8 cellular contexts compared by ENCODE assay signal in the genomic region with DNA sequence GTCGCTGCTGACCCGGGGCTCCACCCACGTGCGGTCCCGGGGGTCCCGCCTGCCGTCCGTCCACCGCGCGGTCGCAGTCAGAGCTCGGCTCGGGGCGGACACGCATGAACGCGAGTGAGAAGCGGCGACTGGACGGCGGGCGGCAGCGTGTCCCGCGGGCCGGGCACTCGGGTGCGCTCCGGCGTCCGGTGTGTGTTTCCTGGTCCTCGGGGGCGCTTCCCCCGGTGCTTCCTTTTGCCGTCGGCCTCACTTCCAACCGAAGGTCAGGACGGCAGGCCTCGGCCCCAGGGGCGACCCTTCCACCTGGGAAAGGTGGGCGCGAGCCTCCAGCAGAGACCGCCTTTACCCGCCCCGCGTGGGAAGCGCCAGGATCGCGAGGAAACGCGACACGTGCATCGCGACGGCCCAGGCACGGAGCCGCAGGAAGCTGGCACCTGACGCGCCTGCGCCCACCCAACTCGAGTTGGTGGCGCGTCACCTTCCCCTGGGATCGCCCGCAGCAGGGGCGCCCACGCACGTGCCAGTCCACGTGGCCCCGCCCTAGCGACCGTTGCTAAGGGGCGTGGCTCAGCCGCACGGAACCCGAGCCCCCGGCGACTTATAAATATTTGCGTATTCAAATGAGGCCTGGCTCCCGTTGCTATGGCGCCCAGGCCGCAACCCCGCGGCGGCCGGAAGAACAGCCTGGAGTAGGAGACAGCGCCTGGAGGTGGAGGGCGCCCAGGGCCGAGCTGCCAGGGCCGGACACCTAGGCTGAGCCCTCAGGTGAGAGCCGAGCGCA. TPM values are rescaled to one million over a fixed set of nuclear protein-coding genes. Genes with fewer than 3 reads are reported as not detected.
DNase-seq lines count a peak whose midpoint lies in the region; ATAC-seq and TF ChIP-seq lines count a peak whose summit lies in the region.

A gene with protein sequence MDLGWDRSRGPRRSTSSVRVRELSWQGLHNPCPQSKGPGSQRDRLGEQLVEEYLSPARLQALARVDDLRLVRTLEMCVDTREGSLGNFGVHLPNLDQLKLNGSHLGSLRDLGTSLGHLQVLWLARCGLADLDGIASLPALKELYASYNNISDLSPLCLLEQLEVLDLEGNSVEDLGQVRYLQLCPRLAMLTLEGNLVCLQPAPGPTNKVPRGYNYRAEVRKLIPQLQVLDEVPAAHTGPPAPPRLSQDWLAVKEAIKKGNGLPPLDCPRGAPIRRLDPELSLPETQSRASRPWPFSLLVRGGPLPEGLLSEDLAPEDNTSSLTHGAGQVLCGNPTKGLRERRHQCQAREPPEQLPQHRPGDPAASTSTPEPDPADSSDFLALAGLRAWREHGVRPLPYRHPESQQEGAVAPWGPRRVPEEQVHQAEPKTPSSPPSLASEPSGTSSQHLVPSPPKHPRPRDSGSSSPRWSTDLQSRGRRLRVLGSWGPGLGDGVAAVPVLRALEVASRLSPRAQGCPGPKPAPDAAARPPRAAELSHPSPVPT (plus strand): TSS at position 687 of the 781 bp plus-strand sequence. CDS start 3,158 bp downstream, outside the sequence.

- H3K27ac ChIP-seq in BLaER1, result peak within 1 kb of the TSS; percentile 99
- H3K27ac ChIP-seq in esophagus muscularis mucosa (replicated peaks in 1 of 4), result peak within 1 kb of the TSS in 1 of 4 donors; percentile 55

- intact Hi-C loops in esophagus muscularis mucosa (cut with DNase I), result no loop called here

- H3K27me3 Mint-ChIP-seq in nephron (ENCODE audit: low read depth), result peaks cover 23% of the 10 kb centered on the region

- H3K36me3 ChIP-seq in BLaER1 (peaks cover 21% of the 10 kb centered on the region), esophagus muscularis mucosa (peaks cover 15 to 20% (median 18%) of the 10 kb centered on the region in 4 donors)

- peak within 1 kb of the TSS; percentile 100 for H3K4me2 ChIP-seq in BLaER1

- H3K27ac Mint-ChIP-seq in nephron, result peak within 1 kb of the TSS in 2 of 3 experiments; percentile 91 to 95

- no peaks in the 10 kb centered on the region for H3K36me3 Mint-ChIP-seq in nephron (ENCODE audit: low read depth)

- DNase-seq in NOMO-1 treated with dmso at 0.1 percent for 144 hours (lab: John Stamatoyannopoulos, UW; ENCODE audit: unreplicated experiment) (peak; percentile 80), activated T-cell treated with anti-CD3 and anti-CD28 coated beads for 48 hours (ENCODE audit: low read depth) (peak; percentile 93), esophagus muscularis mucosa (ENCODE audit: extremely low spot score) (no peak)
- DNase-seq in stimulated activated naive CD8-positive, alpha-beta T cell treated with anti-CD3 and anti-CD28 coated beads, Interleukin-15, Interleukin-2, amounts not matched to agents 100 U/mL and 50 U/mL, for 24 hours, result peak; percentile 94

- H3K4me3 ChIP-seq in BLaER1, result peak within 1 kb of the TSS; percentile 97
- H3K4me3 ChIP-seq in esophagus muscularis mucosa, result peak within 1 kb of the TSS; percentile 74 to 93 (median 90)

- H3K9me3 ChIP-seq in BLaER1, result no peaks in the 10 kb centered on the region
- no peaks in the 10 kb centered on the region for H3K9me3 ChIP-seq in esophagus muscularis mucosa

- H3K4me1 ChIP-seq in BLaER1, result peaks cover 68% of the 10 kb centered on the region
- peaks cover 30 to 47% (median 44%) of the 10 kb centered on the region in 4 donors for H3K4me1 ChIP-seq in esophagus muscularis mucosa

- WGBS in esophagus muscularis mucosa, result 6% methylated on average over 19 of the region's 93 CpGs

- H4K20me1 ChIP-seq in BLaER1, result peaks cover 37% of the 10 kb centered on the region

- no peaks in the 10 kb centered on the region for H3K9me3 Mint-ChIP-seq in nephron

- H3K4me3 Mint-ChIP-seq in nephron, result peak within 1 kb of the TSS; percentile 93 to 96 (median 95)

- H3K27me3 ChIP-seq in BLaER1, result no peaks in the 10 kb centered on the region
- H3K27me3 ChIP-seq in esophagus muscularis mucosa, result peaks cover 0 to 36% (median 9%) of the 10 kb centered on the region in 4 donors

- TF ChIP-seq POLR2A in esophagus muscularis mucosa (IDR thresholded peaks at IDR 0.05; ENCODE audit: low read depth), result no peak

- ATAC-seq in GM19324 (IDR thresholded peaks at IDR 0.05; ENCODE audit: low FRiP score, unreplicated experiment), result peak; percentile 50
- ATAC-seq in HG03520 (IDR thresholded peaks at IDR 0.05; ENCODE audit: unreplicated experiment), result peak; percentile 34
- ATAC-seq in stimulated activated naive CD8-positive, alpha-beta T cell treated with anti-CD3 and anti-CD28 coated beads, Interleukin-15, Interleukin-2, amounts not matched to agents 100 U/mL and 50 U/mL, for 24 hours, result peak; percentile 45

- no peak for TF ChIP-seq CTCF in esophagus muscularis mucosa (IDR thresholded peaks at IDR 0.05)
- TF ChIP-seq CTCF in nephron (IDR thresholded peaks at IDR 0.05; ENCODE audit: unreplicated experiment in 3 of 3), result no peak

- TF ChIP-seq EP300 in esophagus muscularis mucosa (IDR thresholded peaks at IDR 0.05), result no peak

- peaks cover 4% of the 10 kb centered on the region for H3K4me1 Mint-ChIP-seq in nephron

- H3K9ac ChIP-seq in BLaER1, result peak within 1 kb of the TSS; percentile 92

RNA-seq across cellular contexts. Expression of the gene that starts here (rescaled TPM):
- under 1 TPM in 2 of 4 donors, not detected in 2; 0.19 to 0.33 TPM for total RNA-seq in esophagus muscularis mucosa
